11 cellular contexts compared by ENCODE assay signal in genomic region chr5:168174376-168174775, GRCh38.
DNase-seq lines count a peak whose midpoint lies in the region; ATAC-seq lines count a peak whose summit lies in the region.
"Had no signal": no experiment of that assay in that cellular context is flagged by ENCODE, and none has a peak within 500 bp of the region (broad histone marks: within the 10 kb centered on the region; RNA-seq: fewer than 3 reads in every experiment).

No MANE protein-coding gene starts in this region.

- no peak for ATAC-seq in activated naive CD8-positive, alpha-beta T cell treated with anti-CD3 and anti-CD28 coated beads, Interleukin-2, amount 50 U/mL, for 24 hours
- peak; percentile 90 for ATAC-seq in HG02870 (IDR thresholded peaks at IDR 0.05; ENCODE audit: unreplicated experiment)
- ATAC-seq: GM23338, SK-N-SH treated with all-trans-retinoic acid at 6 μM for 48 hours had no signal

- H3K27me3 Mint-ChIP-seq in activated naive CD8-positive, alpha-beta T cell treated with anti-CD3 and anti-CD28 coated beads for 36 hours = peaks cover 4% of the 10 kb centered on the region
- no peaks in the 10 kb centered on the region for H3K27me3 Mint-ChIP-seq in activated naive CD8-positive, alpha-beta T cell treated with anti-CD3 and anti-CD28 coated beads, Interleukin-2, amount 50 U/mL, for 24 hours
- H3K27me3 Mint-ChIP-seq: IgD-negative memory B cell had no signal

- DNase-seq in activated naive CD8-positive, alpha-beta T cell treated with anti-CD3 and anti-CD28 coated beads for 36 hours = peak; percentile 3
- no peak for DNase-seq in activated naive CD8-positive, alpha-beta T cell treated with anti-CD3 and anti-CD28 coated beads, Interleukin-2, amount 50 U/mL, for 24 hours
- DNase-seq in NCI-H128 (lab: John Stamatoyannopoulos, UW; ENCODE audit: unreplicated experiment) (peak; percentile 8), NCI-H2081 (lab: John Stamatoyannopoulos, UW) (no peak), COR-L47 (lab: John Stamatoyannopoulos, UW) (no peak)
- DNase-seq in activated naive CD4-positive, alpha-beta T cell (lab: John Stamatoyannopoulos, UW) = no peak
- no peak for DNase-seq in stimulated activated CD4-positive, alpha-beta T cell treated with anti-CD3 and anti-CD28 coated beads, Interleukin-12 subunit alpha, Interleukin-12 subunit beta, amount 100 ng/mL, for 4 hours

- H3K9me3 Mint-ChIP-seq in activated naive CD8-positive, alpha-beta T cell treated with anti-CD3 and anti-CD28 coated beads for 36 hours = no peaks in the 10 kb centered on the region
- no peaks in the 10 kb centered on the region for H3K9me3 Mint-ChIP-seq in activated naive CD8-positive, alpha-beta T cell treated with anti-CD3 and anti-CD28 coated beads, Interleukin-2, amount 50 U/mL, for 24 hours
- H3K9me3 Mint-ChIP-seq: GM23338, IgD-negative memory B cell had no signal

- no peak overlapping the region for H3K4me3 Mint-ChIP-seq in activated naive CD8-positive, alpha-beta T cell treated with anti-CD3 and anti-CD28 coated beads for 36 hours
- no peak overlapping the region for H3K4me3 Mint-ChIP-seq in activated naive CD8-positive, alpha-beta T cell treated with anti-CD3 and anti-CD28 coated beads, Interleukin-2, amount 50 U/mL, for 24 hours
- H3K4me3 Mint-ChIP-seq: GM23338, IgD-negative memory B cell had no signal

- H3K27ac Mint-ChIP-seq in activated naive CD8-positive, alpha-beta T cell treated with anti-CD3 and anti-CD28 coated beads for 36 hours = no peak overlapping the region
- no peak overlapping the region for H3K27ac Mint-ChIP-seq in activated naive CD8-positive, alpha-beta T cell treated with anti-CD3 and anti-CD28 coated beads, Interleukin-2, amount 50 U/mL, for 24 hours
- H3K27ac Mint-ChIP-seq: GM23338, IgD-negative memory B cell had no signal

- no peaks in the 10 kb centered on the region for H3K36me3 Mint-ChIP-seq in activated naive CD8-positive, alpha-beta T cell treated with anti-CD3 and anti-CD28 coated beads for 36 hours
- no peaks in the 10 kb centered on the region for H3K36me3 Mint-ChIP-seq in activated naive CD8-positive, alpha-beta T cell treated with anti-CD3 and anti-CD28 coated beads, Interleukin-2, amount 50 U/mL, for 24 hours (ENCODE audit: low read depth)
- H3K36me3 Mint-ChIP-seq: IgD-negative memory B cell had no signal

- no peaks in the 10 kb centered on the region for H3K4me1 Mint-ChIP-seq in activated naive CD8-positive, alpha-beta T cell treated with anti-CD3 and anti-CD28 coated beads for 36 hours
- H3K4me1 Mint-ChIP-seq in activated naive CD8-positive, alpha-beta T cell treated with anti-CD3 and anti-CD28 coated beads, Interleukin-2, amount 50 U/mL, for 24 hours = no peaks in the 10 kb centered on the region
- H3K4me1 Mint-ChIP-seq: IgD-negative memory B cell had no signal

Comparison
In these comparisons a context has a peak if more than half of its experiments do, and no peak if none do; other contexts are left out.
1. DNase-seq: peak in activated naive CD8-positive, alpha-beta T cell treated with anti-CD3 and anti-CD28 coated beads for 36 hours (single experiment) and NCI-H128 (single experiment); none in activated naive CD8-positive, alpha-beta T cell treated with anti-CD3 and anti-CD28 coated beads, Interleukin-2, amount 50 U/mL, for 24 hours (single experiment), activated naive CD4-positive, alpha-beta T cell (0 of 4), NCI-H2081 (0 of 2), COR-L47 (single experiment) and stimulated activated CD4-positive, alpha-beta T cell treated with anti-CD3 and anti-CD28 coated beads, Interleukin-12 subunit alpha, Interleukin-12 subunit beta, amount 100 ng/mL, for 4 hours (single experiment).